29 cellular contexts compared by ENCODE assay signal in the genomic region with DNA sequence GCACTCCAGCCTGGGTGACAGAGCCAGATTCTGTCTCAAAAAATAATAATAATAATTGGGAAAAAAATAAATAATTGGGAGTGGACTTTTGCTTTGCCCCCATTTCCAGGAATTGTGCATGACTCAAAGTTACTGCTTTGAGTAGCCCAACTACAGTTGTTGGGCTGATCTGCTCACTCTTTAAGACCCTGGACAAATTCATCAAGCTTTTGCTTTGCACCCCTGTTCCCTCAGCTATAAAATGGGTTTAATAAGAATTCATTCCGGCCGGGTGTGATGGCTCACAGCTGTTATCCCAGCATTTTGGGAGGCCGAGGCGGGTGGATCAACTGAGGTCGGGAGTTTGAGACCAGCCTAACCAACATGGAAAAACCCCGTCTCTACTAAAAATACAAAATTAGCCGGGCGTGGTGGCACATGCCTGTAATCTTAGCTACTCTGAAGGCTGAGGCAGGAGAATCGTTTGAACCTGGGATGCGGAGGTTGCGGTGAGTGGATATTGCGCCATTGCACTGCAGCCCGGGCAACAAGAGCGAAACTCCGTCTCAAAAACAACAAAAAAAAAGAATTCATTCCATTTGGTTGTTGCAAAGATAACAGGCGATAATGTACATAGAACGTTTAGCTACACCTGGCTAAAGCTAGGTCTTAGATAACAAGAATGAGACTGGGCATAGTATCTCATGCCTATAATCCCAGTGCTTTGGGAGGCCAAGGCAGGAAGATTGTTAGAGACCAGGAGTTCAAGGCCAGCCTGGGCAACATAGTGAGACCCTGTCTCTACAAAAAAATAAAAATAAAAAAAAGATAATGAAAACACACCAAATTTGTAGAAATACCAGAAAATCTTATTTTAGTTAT.
"Had no signal": no experiment of that assay in that cellular context is flagged by ENCODE, and none has a peak within 500 bp of the region (broad histone marks: within the 10 kb centered on the region; RNA-seq: fewer than 3 reads in every experiment).

No MANE protein-coding gene starts in this region.

- H3K4me1 ChIP-seq: suprapubic skin had no signal

- H3K36me3 Mint-ChIP-seq: activated CD8-positive, alpha-beta memory T cell treated with anti-CD3 and anti-CD28 coated beads, Interleukin-2, amount 10 ng/mL, durations not matched to agents 7 days and 5 days; activated naive CD4-positive, alpha-beta T cell treated with anti-CD3 and anti-CD28 coated beads, Interleukin-2, amount 50 U/mL, for 24 hours; natural killer cell treated with Interleukin-12 subunit alpha and Interleukin-12 subunit beta and Interleukin-15 and Interleukin-18, amount 100 ng/mL, for 72 hours; stimulated activated naive B cell treated with anti-CD40 and anti-IgM and Interleukin-4, amounts not matched to agents 10 μg/mL and 1 μg/mL and 100 μg/mL, for 72 hours had no signal

- H3K9me3 ChIP-seq: mucosa of descending colon, ovary, suprapubic skin, tibial artery had no signal

- H3K4me2 ChIP-seq: smooth muscle cell had no signal

- H3K4me3 Mint-ChIP-seq: activated CD4-positive, alpha-beta T cell treated with anti-CD3 and anti-CD28 coated beads, Interleukin-2, amount 10 ng/mL, durations not matched to agents 7 days and 5 days; activated CD8-positive, alpha-beta memory T cell treated with anti-CD3 and anti-CD28 coated beads, Interleukin-2, amount 10 ng/mL, durations not matched to agents 7 days and 5 days; activated CD8-positive, alpha-beta T cell treated with anti-CD3 and anti-CD28 coated beads, Interleukin-2, amount 10 ng/mL, durations not matched to agents 7 days and 5 days; activated naive CD4-positive, alpha-beta T cell treated with anti-CD3 and anti-CD28 coated beads, Interleukin-2, amount 50 U/mL, for 24 hours; activated naive CD8-positive, alpha-beta T cell treated with anti-CD3 and anti-CD28 coated beads, Interleukin-2, amount 50 U/mL, for 24 hours; central memory CD8-positive, alpha-beta T cell; dendritic cell treated with granulocyte-macrophage colony-stimulating factor and Interleukin-4, amounts not matched to agents 40 ng/mL and 50 ng/mL, for 4 days; endodermal cell; natural killer cell treated with Interleukin-12 subunit alpha and Interleukin-12 subunit beta and Interleukin-15 and Interleukin-18, amount 100 ng/mL, for 72 hours; stimulated activated naive B cell treated with anti-CD40 and anti-IgM and Interleukin-4, amounts not matched to agents 10 μg/mL and 1 μg/mL and 100 μg/mL, for 72 hours had no signal

- H3K27ac ChIP-seq: ovary, suprapubic skin, tibial artery had no signal

- H3K4me3 ChIP-seq: mucosa of descending colon, ovary, smooth muscle cell, suprapubic skin, tibial artery had no signal

- H3K27ac Mint-ChIP-seq: activated CD4-positive, alpha-beta T cell treated with anti-CD3 and anti-CD28 coated beads, Interleukin-2, amount 10 ng/mL, durations not matched to agents 7 days and 5 days; activated CD8-positive, alpha-beta memory T cell treated with anti-CD3 and anti-CD28 coated beads, Interleukin-2, amount 10 ng/mL, durations not matched to agents 7 days and 5 days; activated CD8-positive, alpha-beta T cell treated with anti-CD3 and anti-CD28 coated beads, Interleukin-2, amount 10 ng/mL, durations not matched to agents 7 days and 5 days; activated naive CD4-positive, alpha-beta T cell treated with anti-CD3 and anti-CD28 coated beads, Interleukin-2, amount 50 U/mL, for 24 hours; activated naive CD8-positive, alpha-beta T cell treated with anti-CD3 and anti-CD28 coated beads, Interleukin-2, amount 50 U/mL, for 24 hours; activated T-helper 2 cell treated with anti-CD3 and anti-CD28 coated beads, Interferon-gamma antibody, Interleukin-2, Interleukin-4, amounts not matched to agents 10 μg/mL and 5 μg/mL and 100 μg/mL, durations not matched to agents 14 hours and 24 hours and 36 hours; dendritic cell treated with granulocyte-macrophage colony-stimulating factor and Interleukin-4, amounts not matched to agents 40 ng/mL and 50 ng/mL, for 4 days; endodermal cell; progenitor cell of endocrine pancreas had no signal

- H3K36me3 ChIP-seq: ovary, suprapubic skin, tibial artery had no signal

- ATAC-seq: activated CD8-positive, alpha-beta memory T cell treated with anti-CD3 and anti-CD28 coated beads, Interleukin-2, amount 10 ng/mL, durations not matched to agents 7 days and 5 days; activated CD8-positive, alpha-beta T cell treated with anti-CD3 and anti-CD28 coated beads, Interleukin-2, amount 10 ng/mL, durations not matched to agents 7 days and 5 days; activated naive CD8-positive, alpha-beta T cell treated with anti-CD3 and anti-CD28 coated beads, Interleukin-2, amount 50 U/mL, for 24 hours; esophagus mucosa; left cardiac atrium; left ventricle myocardium superior; mucosa of descending colon; natural killer cell treated with Interleukin-12 subunit alpha and Interleukin-12 subunit beta and Interleukin-15 and Interleukin-18, amount 100 ng/mL, for 72 hours had no signal

- FAIRE-seq: bronchial epithelial cell, keratinocyte had no signal

- DNase-seq: activated CD4-positive, alpha-beta T cell treated with anti-CD3 and anti-CD28 coated beads for 1 hour; activated CD4-positive, alpha-beta T cell treated with anti-CD3 and anti-CD28 coated beads, Interleukin-2, amount 10 ng/mL, durations not matched to agents 7 days and 5 days; activated CD8-positive, alpha-beta memory T cell treated with anti-CD3 and anti-CD28 coated beads, Interleukin-2, amount 10 ng/mL, durations not matched to agents 7 days and 5 days; activated CD8-positive, alpha-beta T cell treated with anti-CD3 and anti-CD28 coated beads, Interleukin-2, amount 10 ng/mL, durations not matched to agents 7 days and 5 days; activated naive CD8-positive, alpha-beta T cell treated with anti-CD3 and anti-CD28 coated beads, Interleukin-2, amount 50 U/mL, for 24 hours; activated T-cell treated with anti-CD3 and anti-CD28 coated beads, Interleukin-2, amount 50 U/mL, for 48 hours; endodermal cell; foreskin fibroblast; head of caudate nucleus; hippocampal formation; left cardiac atrium; left ventricle myocardium superior; mucosa of descending colon; ovary; stimulated activated CD4-positive, alpha-beta T cell treated with anti-CD3 and anti-CD28 coated beads, Interleukin-1b, Interleukin-23, amount 100 ng/mL, for 48 hours; stimulated activated naive B cell treated with anti-CD40 and anti-IgM and Interleukin-4, amounts not matched to agents 10 μg/mL and 1 μg/mL and 100 μg/mL, for 72 hours; T1000; tibial artery had no signal

- H3K27me3 ChIP-seq: ovary, suprapubic skin, tibial artery had no signal

- H3K9me3 Mint-ChIP-seq: activated CD4-positive, alpha-beta T cell treated with anti-CD3 and anti-CD28 coated beads, Interleukin-2, amount 10 ng/mL, durations not matched to agents 7 days and 5 days; activated naive CD4-positive, alpha-beta T cell treated with anti-CD3 and anti-CD28 coated beads, Interleukin-2, amount 50 U/mL, for 24 hours; activated naive CD8-positive, alpha-beta T cell treated with anti-CD3 and anti-CD28 coated beads, Interleukin-2, amount 50 U/mL, for 24 hours; activated T-helper 2 cell treated with anti-CD3 and anti-CD28 coated beads, Interferon-gamma antibody, Interleukin-2, Interleukin-4, amounts not matched to agents 10 μg/mL and 5 μg/mL and 100 μg/mL, durations not matched to agents 14 hours and 24 hours and 36 hours; central memory CD8-positive, alpha-beta T cell; dendritic cell treated with granulocyte-macrophage colony-stimulating factor and Interleukin-4, amounts not matched to agents 40 ng/mL and 50 ng/mL, for 4 days; endodermal cell; natural killer cell treated with Interleukin-12 subunit alpha and Interleukin-12 subunit beta and Interleukin-15 and Interleukin-18, amount 100 ng/mL, for 72 hours had no signal

- H3K27me3 Mint-ChIP-seq: activated CD4-positive, alpha-beta T cell treated with anti-CD3 and anti-CD28 coated beads, Interleukin-2, amount 10 ng/mL, durations not matched to agents 7 days and 5 days; activated CD8-positive, alpha-beta memory T cell treated with anti-CD3 and anti-CD28 coated beads, Interleukin-2, amount 10 ng/mL, durations not matched to agents 7 days and 5 days; activated naive CD4-positive, alpha-beta T cell treated with anti-CD3 and anti-CD28 coated beads, Interleukin-2, amount 50 U/mL, for 24 hours; activated naive CD8-positive, alpha-beta T cell treated with anti-CD3 and anti-CD28 coated beads, Interleukin-2, amount 50 U/mL, for 24 hours; central memory CD8-positive, alpha-beta T cell; dendritic cell treated with granulocyte-macrophage colony-stimulating factor and Interleukin-4, amounts not matched to agents 40 ng/mL and 50 ng/mL, for 4 days; progenitor cell of endocrine pancreas; stimulated activated naive B cell treated with anti-CD40 and anti-IgM and Interleukin-4, amounts not matched to agents 10 μg/mL and 1 μg/mL and 100 μg/mL, for 72 hours had no signal
